1 cellular context compared by ENCODE assay signal in the genomic region with DNA sequence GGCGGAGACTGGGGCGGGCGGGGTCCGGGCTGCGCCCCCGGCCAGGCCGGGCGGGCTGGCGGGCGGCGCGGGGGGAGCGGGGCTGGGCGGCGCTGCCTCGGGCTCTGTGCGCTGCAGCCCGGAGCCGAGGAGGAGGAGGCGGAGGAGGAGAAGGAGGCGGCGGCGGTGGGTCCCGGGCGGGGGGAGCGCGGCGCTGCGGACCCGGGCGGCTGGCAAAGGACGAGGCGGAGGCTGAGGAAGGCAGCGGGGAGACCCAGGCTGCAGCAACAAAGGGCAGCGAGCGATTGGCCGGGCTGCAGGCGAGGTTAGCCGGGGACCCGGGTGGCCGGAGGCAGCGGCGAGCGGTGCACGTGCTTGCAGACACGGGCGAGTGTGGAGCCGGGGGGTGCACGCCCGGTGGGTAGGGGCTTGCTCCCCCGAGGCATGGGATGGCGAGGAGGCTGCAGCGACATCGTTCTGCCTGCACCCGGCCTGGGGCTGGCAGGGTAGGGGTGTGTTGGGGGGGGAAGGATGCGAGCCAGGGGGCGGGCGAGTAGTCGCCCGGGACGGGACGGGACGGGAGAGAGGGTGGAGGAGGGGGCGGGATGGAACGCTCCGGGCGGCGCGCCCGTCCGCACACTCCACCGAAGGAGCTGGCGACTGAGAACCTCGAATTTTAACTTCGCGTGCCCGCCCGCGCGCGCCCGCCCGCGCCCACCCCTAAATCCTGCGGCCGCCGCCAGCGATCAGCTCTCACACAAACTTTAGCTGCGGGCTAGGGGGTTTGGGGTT.
TF ChIP-seq lines count a peak whose summit lies in the region.

No MANE protein-coding gene starts in this region.

TF ChIP-seq in HepG2, 621 proteins besides CTCF, POLR2A, EP300 and RAD21 (continued from another document and continues in another):
- TF ChIP-seq, protein P1, sequence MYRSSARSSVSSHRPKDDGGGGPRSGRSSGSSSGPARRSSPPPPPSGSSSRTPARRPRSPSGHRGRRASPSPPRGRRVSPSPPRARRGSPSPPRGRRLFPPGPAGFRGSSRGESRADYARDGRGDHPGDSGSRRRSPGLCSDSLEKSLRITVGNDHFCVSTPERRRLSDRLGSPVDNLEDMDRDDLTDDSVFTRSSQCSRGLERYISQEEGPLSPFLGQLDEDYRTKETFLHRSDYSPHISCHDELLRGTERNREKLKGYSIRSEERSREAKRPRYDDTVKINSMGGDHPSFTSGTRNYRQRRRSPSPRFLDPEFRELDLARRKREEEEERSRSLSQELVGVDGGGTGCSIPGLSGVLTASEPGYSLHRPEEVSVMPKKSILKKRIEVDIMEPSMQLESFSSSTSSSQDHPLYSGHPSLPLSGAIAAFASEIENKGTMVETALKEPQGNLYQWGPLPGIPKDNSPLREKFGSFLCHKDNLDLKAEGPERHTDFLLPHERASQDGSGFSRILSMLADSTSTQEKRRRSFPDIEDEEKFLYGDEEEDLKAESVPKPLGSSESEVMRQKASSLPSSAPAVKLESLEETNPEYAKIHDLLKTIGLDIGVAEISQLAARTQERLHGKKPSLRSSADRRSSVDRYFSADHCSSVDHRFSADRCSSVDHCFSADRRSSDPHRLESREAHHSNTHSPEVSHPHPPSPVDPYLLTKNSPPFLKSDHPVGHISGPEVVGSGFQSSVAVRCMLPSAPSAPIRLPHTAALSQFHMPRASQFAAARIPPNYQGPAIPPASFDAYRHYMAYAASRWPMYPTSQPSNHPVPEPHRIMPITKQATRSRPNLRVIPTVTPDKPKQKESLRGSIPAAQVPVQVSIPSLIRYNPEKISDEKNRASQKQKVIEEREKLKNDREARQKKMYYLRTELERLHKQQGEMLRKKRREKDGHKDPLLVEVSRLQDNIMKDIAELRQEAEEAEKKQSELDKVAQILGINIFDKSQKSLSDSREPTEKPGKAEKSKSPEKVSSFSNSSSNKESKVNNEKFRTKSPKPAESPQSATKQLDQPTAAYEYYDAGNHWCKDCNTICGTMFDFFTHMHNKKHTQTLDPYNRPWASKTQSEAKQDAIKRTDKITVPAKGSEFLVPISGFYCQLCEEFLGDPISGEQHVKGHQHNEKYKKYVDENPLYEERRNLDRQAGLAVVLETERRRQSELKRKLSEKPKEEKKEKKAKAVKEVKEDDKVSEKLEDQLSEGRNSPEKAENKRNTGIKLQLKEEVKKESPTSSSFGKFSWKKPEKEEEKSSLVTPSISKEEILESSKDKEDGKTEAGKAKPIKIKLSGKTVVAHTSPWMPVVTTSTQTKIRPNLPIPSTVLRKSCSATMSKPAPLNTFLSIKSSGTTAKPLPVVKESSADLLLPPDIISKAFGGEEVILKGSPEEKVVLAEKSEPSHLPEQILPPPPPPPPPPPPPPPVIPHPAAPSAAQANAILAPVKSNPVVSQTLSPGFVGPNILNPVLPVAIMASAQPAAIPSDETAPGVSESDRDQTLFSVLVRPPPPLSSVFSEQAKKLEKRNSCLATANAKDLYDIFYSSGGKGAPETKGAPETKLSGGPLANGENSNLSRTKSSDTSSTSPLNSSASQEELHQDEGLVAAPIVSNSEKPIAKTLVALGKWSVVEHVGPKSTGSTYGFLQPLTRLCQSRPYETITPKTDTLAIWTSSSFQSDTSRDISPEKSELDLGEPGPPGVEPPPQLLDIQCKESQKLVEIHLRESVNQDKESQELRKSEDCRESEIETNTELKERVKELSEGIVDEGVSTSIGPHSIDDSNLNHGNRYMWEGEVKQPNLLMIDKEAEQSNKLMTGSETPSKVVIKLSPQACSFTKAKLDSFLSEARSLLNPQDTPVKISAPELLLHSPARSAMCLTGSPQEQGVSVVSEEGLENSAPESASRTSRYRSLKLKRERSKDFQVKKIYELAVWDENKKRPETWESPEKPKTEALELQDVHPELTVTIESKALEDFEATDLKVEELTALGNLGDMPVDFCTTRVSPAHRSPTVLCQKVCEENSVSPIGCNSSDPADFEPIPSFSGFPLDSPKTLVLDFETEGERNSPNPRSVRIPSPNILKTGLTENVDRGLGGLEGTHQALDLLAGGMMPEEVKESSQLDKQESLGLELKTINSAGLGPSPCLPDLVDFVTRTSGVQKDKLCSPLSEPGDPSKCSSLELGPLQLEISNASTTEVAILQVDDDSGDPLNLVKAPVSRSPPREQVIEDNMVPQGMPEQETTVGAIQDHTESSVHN (CRISPR knock-in tag; IDR thresholded peaks at IDR 0.05): no peak
- TF ChIP-seq ZNF615 (CRISPR knock-in tag; IDR thresholded peaks at IDR 0.05; ENCODE audit: borderline replicate concordance): no peak
- TF ChIP-seq, protein P2, sequence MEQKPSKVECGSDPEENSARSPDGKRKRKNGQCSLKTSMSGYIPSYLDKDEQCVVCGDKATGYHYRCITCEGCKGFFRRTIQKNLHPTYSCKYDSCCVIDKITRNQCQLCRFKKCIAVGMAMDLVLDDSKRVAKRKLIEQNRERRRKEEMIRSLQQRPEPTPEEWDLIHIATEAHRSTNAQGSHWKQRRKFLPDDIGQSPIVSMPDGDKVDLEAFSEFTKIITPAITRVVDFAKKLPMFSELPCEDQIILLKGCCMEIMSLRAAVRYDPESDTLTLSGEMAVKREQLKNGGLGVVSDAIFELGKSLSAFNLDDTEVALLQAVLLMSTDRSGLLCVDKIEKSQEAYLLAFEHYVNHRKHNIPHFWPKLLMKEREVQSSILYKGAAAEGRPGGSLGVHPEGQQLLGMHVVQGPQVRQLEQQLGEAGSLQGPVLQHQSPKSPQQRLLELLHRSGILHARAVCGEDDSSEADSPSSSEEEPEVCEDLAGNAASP (CRISPR knock-in tag; IDR thresholded peaks at IDR 0.05; ENCODE audit: borderline replicate concordance): peak; percentile 42; the same call in 1 of the 2 replicates
- no peak for TF ChIP-seq ZNF30 (CRISPR knock-in tag; IDR thresholded peaks at IDR 0.05)
- TF ChIP-seq, protein P3, sequence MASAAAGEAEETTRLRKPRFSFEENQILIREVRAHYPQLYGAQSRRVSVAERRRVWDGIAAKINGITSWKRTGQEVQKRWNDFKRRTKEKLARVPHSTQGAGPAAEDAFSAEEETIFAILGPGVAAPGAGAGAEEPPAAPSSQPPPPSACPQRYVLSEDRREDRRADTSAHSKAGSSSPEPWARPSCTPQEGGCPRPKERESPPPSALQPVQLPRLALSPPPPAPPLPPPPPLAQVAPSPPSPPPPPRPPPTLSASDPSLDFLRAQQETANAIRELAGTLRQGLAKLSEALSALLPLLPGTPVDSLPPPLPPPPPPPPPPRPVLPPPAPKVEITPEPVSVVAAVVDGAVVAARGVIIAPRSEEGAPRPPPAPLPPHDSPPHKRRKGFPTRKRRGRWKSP (CRISPR knock-in tag; IDR thresholded peaks at IDR 0.05): no peak
- TF ChIP-seq ZNF816 (CRISPR knock-in tag; IDR thresholded peaks at IDR 0.05; ENCODE audit: borderline replicate concordance): no peak; the same call in 1 of the 2 replicates
- TF ChIP-seq ZNF367 (CRISPR knock-in tag; IDR thresholded peaks at IDR 0.05; ENCODE audit: borderline replicate concordance): no peak
- no peak for TF ChIP-seq KDM6A (CRISPR knock-in tag; IDR thresholded peaks at IDR 0.05; ENCODE audit: low read depth)
- TF ChIP-seq, protein P4, sequence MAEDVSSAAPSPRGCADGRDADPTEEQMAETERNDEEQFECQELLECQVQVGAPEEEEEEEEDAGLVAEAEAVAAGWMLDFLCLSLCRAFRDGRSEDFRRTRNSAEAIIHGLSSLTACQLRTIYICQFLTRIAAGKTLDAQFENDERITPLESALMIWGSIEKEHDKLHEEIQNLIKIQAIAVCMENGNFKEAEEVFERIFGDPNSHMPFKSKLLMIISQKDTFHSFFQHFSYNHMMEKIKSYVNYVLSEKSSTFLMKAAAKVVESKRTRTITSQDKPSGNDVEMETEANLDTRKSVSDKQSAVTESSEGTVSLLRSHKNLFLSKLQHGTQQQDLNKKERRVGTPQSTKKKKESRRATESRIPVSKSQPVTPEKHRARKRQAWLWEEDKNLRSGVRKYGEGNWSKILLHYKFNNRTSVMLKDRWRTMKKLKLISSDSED (CRISPR knock-in tag; IDR thresholded peaks at IDR 0.05): no peak
- TF ChIP-seq, protein P5, sequence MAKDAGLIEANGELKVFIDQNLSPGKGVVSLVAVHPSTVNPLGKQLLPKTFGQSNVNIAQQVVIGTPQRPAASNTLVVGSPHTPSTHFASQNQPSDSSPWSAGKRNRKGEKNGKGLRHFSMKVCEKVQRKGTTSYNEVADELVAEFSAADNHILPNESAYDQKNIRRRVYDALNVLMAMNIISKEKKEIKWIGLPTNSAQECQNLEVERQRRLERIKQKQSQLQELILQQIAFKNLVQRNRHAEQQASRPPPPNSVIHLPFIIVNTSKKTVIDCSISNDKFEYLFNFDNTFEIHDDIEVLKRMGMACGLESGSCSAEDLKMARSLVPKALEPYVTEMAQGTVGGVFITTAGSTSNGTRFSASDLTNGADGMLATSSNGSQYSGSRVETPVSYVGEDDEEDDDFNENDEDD (CRISPR knock-in tag; IDR thresholded peaks at IDR 0.05; ENCODE audit: borderline replicate concordance): peak; percentile 66; the same call in 1 of the 2 replicates
- no peak; the same call in 1 of the 2 replicates for TF ChIP-seq ZNF749 (CRISPR knock-in tag; IDR thresholded peaks at IDR 0.05; ENCODE audit: borderline replicate concordance)
- peak; percentile 32; the same call in 1 of the 2 replicates for TF ChIP-seq KDM4B (CRISPR knock-in tag; IDR thresholded peaks at IDR 0.05)
- TF ChIP-seq SOX13 (IDR thresholded peaks at IDR 0.05): no peak
- peak in 1 of 2 experiments; percentile 20; a peak in 1 of 4 replicates for TF ChIP-seq SOX13 (CRISPR knock-in tag; conservative IDR thresholded peaks at IDR 0.05 in 1 of 2, IDR thresholded peaks at IDR 0.05 in 1 of 2)
- TF ChIP-seq LCORL (IDR thresholded peaks at IDR 0.05): peak; percentile 55; the same call in 1 of the 2 replicates
- TF ChIP-seq LCORL (CRISPR knock-in tag; IDR thresholded peaks at IDR 0.05): peak; percentile 75; the same call in 1 of the 2 replicates
- 0 out of 2 replicates have a peak, but pooled peaks have one; percentile 7 for TF ChIP-seq ZNF143 (CRISPR knock-in tag; IDR thresholded peaks at IDR 0.05)
- TF ChIP-seq MXI1 (IDR thresholded peaks at IDR 0.05; ENCODE audit: borderline replicate concordance, low read depth, low read length): peak; percentile 54; the same call in 1 of the 3 replicates
- TF ChIP-seq MEF2D (CRISPR knock-in tag; IDR thresholded peaks at IDR 0.05): no peak
- TF ChIP-seq, protein P6, sequence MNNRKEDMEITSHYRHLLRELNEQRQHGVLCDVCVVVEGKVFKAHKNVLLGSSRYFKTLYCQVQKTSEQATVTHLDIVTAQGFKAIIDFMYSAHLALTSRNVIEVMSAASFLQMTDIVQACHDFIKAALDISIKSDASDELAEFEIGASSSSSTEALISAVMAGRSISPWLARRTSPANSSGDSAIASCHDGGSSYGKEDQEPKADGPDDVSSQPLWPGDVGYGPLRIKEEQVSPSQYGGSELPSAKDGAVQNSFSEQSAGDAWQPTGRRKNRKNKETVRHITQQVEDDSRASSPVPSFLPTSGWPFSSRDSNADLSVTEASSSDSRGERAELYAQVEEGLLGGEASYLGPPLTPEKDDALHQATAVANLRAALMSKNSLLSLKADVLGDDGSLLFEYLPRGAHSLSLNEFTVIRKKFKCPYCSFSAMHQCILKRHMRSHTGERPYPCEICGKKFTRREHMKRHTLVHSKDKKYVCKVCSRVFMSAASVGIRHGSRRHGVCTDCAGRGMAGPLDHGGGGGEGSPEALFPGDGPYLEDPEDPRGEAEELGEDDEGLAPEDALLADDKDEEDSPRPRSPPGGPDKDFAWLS (CRISPR knock-in tag; IDR thresholded peaks at IDR 0.05; ENCODE audit: borderline replicate concordance): no peak
- TF ChIP-seq TCF7L2 (IDR thresholded peaks at IDR 0.05; ENCODE audit: low read depth, low read length): no peak
- TF ChIP-seq U2AF2 (IDR thresholded peaks at IDR 0.05; ENCODE audit: low read depth, low read length): no peak
- no peak for TF ChIP-seq ZMYM2 (CRISPR knock-in tag; IDR thresholded peaks at IDR 0.05)
- TF ChIP-seq, protein P7, sequence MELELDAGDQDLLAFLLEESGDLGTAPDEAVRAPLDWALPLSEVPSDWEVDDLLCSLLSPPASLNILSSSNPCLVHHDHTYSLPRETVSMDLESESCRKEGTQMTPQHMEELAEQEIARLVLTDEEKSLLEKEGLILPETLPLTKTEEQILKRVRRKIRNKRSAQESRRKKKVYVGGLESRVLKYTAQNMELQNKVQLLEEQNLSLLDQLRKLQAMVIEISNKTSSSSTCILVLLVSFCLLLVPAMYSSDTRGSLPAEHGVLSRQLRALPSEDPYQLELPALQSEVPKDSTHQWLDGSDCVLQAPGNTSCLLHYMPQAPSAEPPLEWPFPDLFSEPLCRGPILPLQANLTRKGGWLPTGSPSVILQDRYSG (CRISPR knock-in tag; IDR thresholded peaks at IDR 0.05): no peak
- TF ChIP-seq, protein P8, sequence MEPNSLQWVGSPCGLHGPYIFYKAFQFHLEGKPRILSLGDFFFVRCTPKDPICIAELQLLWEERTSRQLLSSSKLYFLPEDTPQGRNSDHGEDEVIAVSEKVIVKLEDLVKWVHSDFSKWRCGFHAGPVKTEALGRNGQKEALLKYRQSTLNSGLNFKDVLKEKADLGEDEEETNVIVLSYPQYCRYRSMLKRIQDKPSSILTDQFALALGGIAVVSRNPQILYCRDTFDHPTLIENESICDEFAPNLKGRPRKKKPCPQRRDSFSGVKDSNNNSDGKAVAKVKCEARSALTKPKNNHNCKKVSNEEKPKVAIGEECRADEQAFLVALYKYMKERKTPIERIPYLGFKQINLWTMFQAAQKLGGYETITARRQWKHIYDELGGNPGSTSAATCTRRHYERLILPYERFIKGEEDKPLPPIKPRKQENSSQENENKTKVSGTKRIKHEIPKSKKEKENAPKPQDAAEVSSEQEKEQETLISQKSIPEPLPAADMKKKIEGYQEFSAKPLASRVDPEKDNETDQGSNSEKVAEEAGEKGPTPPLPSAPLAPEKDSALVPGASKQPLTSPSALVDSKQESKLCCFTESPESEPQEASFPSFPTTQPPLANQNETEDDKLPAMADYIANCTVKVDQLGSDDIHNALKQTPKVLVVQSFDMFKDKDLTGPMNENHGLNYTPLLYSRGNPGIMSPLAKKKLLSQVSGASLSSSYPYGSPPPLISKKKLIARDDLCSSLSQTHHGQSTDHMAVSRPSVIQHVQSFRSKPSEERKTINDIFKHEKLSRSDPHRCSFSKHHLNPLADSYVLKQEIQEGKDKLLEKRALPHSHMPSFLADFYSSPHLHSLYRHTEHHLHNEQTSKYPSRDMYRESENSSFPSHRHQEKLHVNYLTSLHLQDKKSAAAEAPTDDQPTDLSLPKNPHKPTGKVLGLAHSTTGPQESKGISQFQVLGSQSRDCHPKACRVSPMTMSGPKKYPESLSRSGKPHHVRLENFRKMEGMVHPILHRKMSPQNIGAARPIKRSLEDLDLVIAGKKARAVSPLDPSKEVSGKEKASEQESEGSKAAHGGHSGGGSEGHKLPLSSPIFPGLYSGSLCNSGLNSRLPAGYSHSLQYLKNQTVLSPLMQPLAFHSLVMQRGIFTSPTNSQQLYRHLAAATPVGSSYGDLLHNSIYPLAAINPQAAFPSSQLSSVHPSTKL (CRISPR knock-in tag; IDR thresholded peaks at IDR 0.05): no peak; the same call in 1 of the 2 replicates
- no peak for TF ChIP-seq JUN (CRISPR knock-in tag; IDR thresholded peaks at IDR 0.05)
- TF ChIP-seq ATF7 (IDR thresholded peaks at IDR 0.05): no peak
- TF ChIP-seq ATF7 (CRISPR knock-in tag; IDR thresholded peaks at IDR 0.05): no peak
- no peak for TF ChIP-seq ARNT (IDR thresholded peaks at IDR 0.05)
- no peak for TF ChIP-seq ZBTB1 (CRISPR knock-in tag; IDR thresholded peaks at IDR 0.05; ENCODE audit: borderline replicate concordance)
- no peak for TF ChIP-seq ZZZ3 (CRISPR knock-in tag; IDR thresholded peaks at IDR 0.05; ENCODE audit: borderline replicate concordance)
- no peak for TF ChIP-seq SYNCRIP (IDR thresholded peaks at IDR 0.05; ENCODE audit: insufficient read depth, low read depth, low read length)
- no peak for TF ChIP-seq ZNF773 (CRISPR knock-in tag; IDR thresholded peaks at IDR 0.05; ENCODE audit: borderline replicate concordance)
- no peak for TF ChIP-seq SP4 (CRISPR knock-in tag; IDR thresholded peaks at IDR 0.05)
- TF ChIP-seq ZNF124 (CRISPR knock-in tag; IDR thresholded peaks at IDR 0.05): no peak
- 0 out of 2 replicates have a peak, but pooled peaks have one; percentile 20 for TF ChIP-seq ZNF589 (CRISPR knock-in tag; conservative IDR thresholded peaks at IDR 0.05)
- 0 out of 2 replicates have a peak, but pooled peaks have one; percentile 0 for TF ChIP-seq ZSCAN31 (CRISPR knock-in tag; IDR thresholded peaks at IDR 0.05; ENCODE audit: low read depth)
- no peak for TF ChIP-seq NFYB (CRISPR knock-in tag; IDR thresholded peaks at IDR 0.05)
- TF ChIP-seq ONECUT2 (CRISPR knock-in tag; IDR thresholded peaks at IDR 0.05): no peak
